8 cellular contexts compared by ENCODE assay signal in genomic region chr15:22684786-22685185, GRCh38.
DNase-seq lines count a peak whose midpoint lies in the region; ATAC-seq and TF ChIP-seq lines count a peak whose summit lies in the region.
"Not testable (repeated sequence)": the region's sequence is repeated elsewhere in the genome, so short reads cannot be mapped to it uniquely, and the experiment has no call there.

No MANE protein-coding gene starts in this region.

- H3K14ac ChIP-seq in IMR-90 (replicated peaks; ENCODE audit: low read depth, low read length): not testable (repeated sequence)

- H3K4me2 ChIP-seq in IMR-90 (ENCODE audit: low read depth, low read length); mammary epithelial cell (ENCODE audit: insufficient read depth, low read depth, low read length): not testable (repeated sequence)

- H2BK20ac ChIP-seq in IMR-90 (ENCODE audit: low read depth, low read length): not testable (repeated sequence)

- no CpG with 5 or more reads among the region's 2 CpGs for WGBS in IMR-90 (ENCODE audit: extremely low coverage in 2 of 2, insufficient read length in 1 of 2), 2 experiments
- WGBS in mammary epithelial cell (ENCODE audit: low coverage, missing lambda C conversion rate): 81% methylated on average over 2 of the region's 2 CpGs

- not testable (repeated sequence) for TF ChIP-seq CTCF in IMR-90 (conservative IDR thresholded peaks at IDR 0.05; ENCODE audit: low read depth, low read length); mammary epithelial cell (conservative IDR thresholded peaks at IDR 0.05 in 1 of 2, IDR thresholded peaks at IDR 0.05 in 1 of 2; ENCODE audit: extremely low read depth in 1 of 2, insufficient read depth in 1 of 2, low read depth in 1 of 2, low read length in 2 of 2); foreskin keratinocyte (conservative IDR thresholded peaks at IDR 0.05)

- not testable (repeated sequence) for H3K9me3 Mint-ChIP-seq in activated naive CD8-positive, alpha-beta T cell treated with anti-CD3 and anti-CD28 coated beads, Interleukin-2, amount 50 U/mL, for 24 hours

- H2AFZ ChIP-seq in IMR-90 (replicated peaks; ENCODE audit: low read length, poor library complexity); mammary epithelial cell (ENCODE audit: low read depth, low read length): not testable (repeated sequence)

- DNase-seq in Caki2 (ENCODE audit: low read depth) (peak; percentile 44), IMR-90 (peak; percentile 4), T1000 (lab: John Stamatoyannopoulos, UW) (peak; percentile 13), mammary epithelial cell (peak; percentile 9), foreskin keratinocyte (peak; percentile 12 to 27), non-pigmented ciliary epithelial cell (ENCODE audit: low read depth) (peak; percentile 22)
- not testable (repeated sequence) for DNase-seq in activated naive CD8-positive, alpha-beta T cell treated with anti-CD3 and anti-CD28 coated beads, Interleukin-2, amount 50 U/mL, for 24 hours; stimulated activated naive CD8-positive, alpha-beta T cell treated with anti-CD3 and anti-CD28 coated beads, Interleukin-15, Interleukin-2, amounts not matched to agents 100 U/mL and 50 U/mL, for 24 hours

- H4K20me1 ChIP-seq in IMR-90 (ENCODE audit: insufficient read depth, low read length); mammary epithelial cell (ENCODE audit: insufficient read depth, low read length): not testable (repeated sequence)

- not testable (repeated sequence) for H3K27me3 Mint-ChIP-seq in activated naive CD8-positive, alpha-beta T cell treated with anti-CD3 and anti-CD28 coated beads, Interleukin-2, amount 50 U/mL, for 24 hours

- H3K36me3 Mint-ChIP-seq in activated naive CD8-positive, alpha-beta T cell treated with anti-CD3 and anti-CD28 coated beads, Interleukin-2, amount 50 U/mL, for 24 hours (ENCODE audit: low read depth): peaks cover 10% of the 10 kb centered on the region

- H3K36me3 ChIP-seq in IMR-90 (ENCODE audit: control insufficient read depth, insufficient read depth, low read length); mammary epithelial cell (ENCODE audit: insufficient read depth, low read length): not testable (repeated sequence)

- H3K4ac ChIP-seq in IMR-90 (ENCODE audit: low read depth, low read length): not testable (repeated sequence)

- H3K4me1 Mint-ChIP-seq in activated naive CD8-positive, alpha-beta T cell treated with anti-CD3 and anti-CD28 coated beads, Interleukin-2, amount 50 U/mL, for 24 hours: not testable (repeated sequence)

- BruUV-seq in IMR-90 (replicated peaks; lab: Mats Ljungman, UMichigan); mammary epithelial cell (replicated peaks; lab: Mats Ljungman, UMichigan): not testable (repeated sequence)

- intact Hi-C loops in IMR-90 (cut with micrococcal nuclease); mammary epithelial cell (cut with micrococcal nuclease): not testable (repeated sequence)

- H3K4me3 Mint-ChIP-seq in activated naive CD8-positive, alpha-beta T cell treated with anti-CD3 and anti-CD28 coated beads, Interleukin-2, amount 50 U/mL, for 24 hours: not testable (repeated sequence)

- H3K79me1 ChIP-seq in IMR-90 (ENCODE audit: low read depth in 1 of 2, low read length in 2 of 2): not testable (repeated sequence)

- not testable (repeated sequence) for TF ChIP-seq RAD21 in IMR-90 (IDR thresholded peaks at IDR 0.05; ENCODE audit: low read length)

- H3K23ac ChIP-seq in IMR-90 (ENCODE audit: low read depth, low read length): not testable (repeated sequence)

- H3K27ac Mint-ChIP-seq in activated naive CD8-positive, alpha-beta T cell treated with anti-CD3 and anti-CD28 coated beads, Interleukin-2, amount 50 U/mL, for 24 hours: not testable (repeated sequence)

- H3K79me2 ChIP-seq in mammary epithelial cell (ENCODE audit: insufficient read depth, low read length): not testable (repeated sequence)

- H2BK15ac ChIP-seq in IMR-90 (ENCODE audit: low read depth, low read length): not testable (repeated sequence)

- not testable (repeated sequence) for H3K9me3 ChIP-seq in IMR-90 (ENCODE audit: control insufficient read depth, insufficient read depth, low read length); mammary epithelial cell (replicated peaks; ENCODE audit: insufficient read depth, low read length)

- POLR2A ChIA-PET in IMR-90 (lab: Charles Lee; ENCODE audit: unreplicated experiment): not testable (repeated sequence)

- not testable (repeated sequence) for ATAC-seq in IMR-90 (ENCODE audit: low read depth)
- peak; percentile 89 for ATAC-seq in activated naive CD8-positive, alpha-beta T cell treated with anti-CD3 and anti-CD28 coated beads, Interleukin-2, amount 50 U/mL, for 24 hours
- ATAC-seq in foreskin keratinocyte: peak; percentile 57
- ATAC-seq in stimulated activated naive CD8-positive, alpha-beta T cell treated with anti-CD3 and anti-CD28 coated beads, Interleukin-15, Interleukin-2, amounts not matched to agents 100 U/mL and 50 U/mL, for 24 hours: peak; percentile 88

- H3K4me1 ChIP-seq in IMR-90 (ENCODE audit: control insufficient read depth, insufficient read depth, low read length); mammary epithelial cell (ENCODE audit: insufficient read depth, low read length); foreskin keratinocyte: not testable (repeated sequence)

- H3K27ac ChIP-seq in IMR-90 (ENCODE audit: insufficient read depth, low read length); mammary epithelial cell (ENCODE audit: insufficient read depth, low read depth, low read length); foreskin keratinocyte: not testable (repeated sequence)

- H3K4me3 ChIP-seq in IMR-90 (ENCODE audit: insufficient read depth, low read depth, low read length); mammary epithelial cell (replicated peaks in 1 of 3; ENCODE audit: insufficient read depth in 1 of 3, low read depth in 2 of 3, low read length in 3 of 3): not testable (repeated sequence)

- not testable (repeated sequence) for H3K18ac ChIP-seq in IMR-90 (ENCODE audit: low read depth, low read length)

- H3K9ac ChIP-seq in IMR-90 (ENCODE audit: low read depth, low read length); mammary epithelial cell (ENCODE audit: insufficient read depth, low read length): not testable (repeated sequence)

- not testable (repeated sequence) for H2BK120ac ChIP-seq in IMR-90 (ENCODE audit: low read depth, low read length)

- H3K9me1 ChIP-seq in IMR-90 (ENCODE audit: insufficient read depth, low read length): not testable (repeated sequence)

- H4K5ac ChIP-seq in IMR-90 (ENCODE audit: low read depth, low read length): not testable (repeated sequence)

- H3K56ac ChIP-seq in IMR-90 (ENCODE audit: extremely low read depth, insufficient read depth, low read length): not testable (repeated sequence)

- not testable (repeated sequence) for H3K27me3 ChIP-seq in IMR-90 (ENCODE audit: control insufficient read depth, insufficient read depth, low read length); mammary epithelial cell (ENCODE audit: insufficient read depth, low read length); foreskin keratinocyte

- H2AK9ac ChIP-seq in IMR-90 (replicated peaks; ENCODE audit: low read depth, low read length, poor library complexity): not testable (repeated sequence)

- TF ChIP-seq POLR2A in IMR-90 (IDR thresholded peaks at IDR 0.05; ENCODE audit: low read depth, low read length): not testable (repeated sequence)

- CTCF ChIA-PET in IMR-90 (lab: Yijun Ruan, JAX); mammary epithelial cell (lab: Charles Lee; ENCODE audit: low non-redundant PET): not testable (repeated sequence)

- H2BK5ac ChIP-seq in IMR-90 (ENCODE audit: low read depth, low read length, poor library complexity, severe bottlenecking): not testable (repeated sequence)

- dilution Hi-C loops in IMR-90 (cut with HindIII; ENCODE audit: low sequenced_read_pairs, unreplicated experiment); mammary epithelial cell (cut with HindIII; ENCODE audit: low sequenced_read_pairs): not testable (repeated sequence)

- in situ Hi-C loops in Caki2 (cut with HindIII; ENCODE audit: low pct_unique_long_range_greater_than_20kb, low sequenced_read_pairs); IMR-90 (cut with MboI; ENCODE audit: low sequenced_read_pairs); mammary epithelial cell (cut with MboI; ENCODE audit: low sequenced_read_pairs in 2 of 2): not testable (repeated sequence)

- not testable (repeated sequence) for H4K8ac ChIP-seq in IMR-90 (ENCODE audit: low read depth in 2 of 2, low read length in 2 of 2)

- H2AK5ac ChIP-seq in IMR-90 (ENCODE audit: low read depth, low read length): not testable (repeated sequence)

- H4K91ac ChIP-seq in IMR-90 (ENCODE audit: insufficient read depth, low read depth, low read length): not testable (repeated sequence)
